In genomic region chr19:2822846-2823245, GRCh38 we compare ENCODE assay signal across 38 cellular contexts. TPM values are rescaled to one million over a fixed set of nuclear protein-coding genes. Genes with fewer than 3 reads are reported as not detected.
"Had no signal": no experiment of that assay in that cellular context is flagged by ENCODE, and none has a peak within 500 bp of the region (broad histone marks: within the 10 kb centered on the region; RNA-seq: fewer than 3 reads in every experiment).

No MANE protein-coding gene starts in this region.

- H3K27me3 Mint-ChIP-seq: activated B cell treated with CpG ODN at 0.5 μM for 24 hours; activated CD4-positive, alpha-beta memory T cell treated with anti-CD3 and anti-CD28 coated beads for 36 hours; activated CD4-positive, alpha-beta T cell treated with anti-CD3 and anti-CD28 coated beads, Interleukin-2, amount 10 ng/mL, durations not matched to agents 24 days and 14 days; activated CD8-positive, alpha-beta T cell treated with anti-CD3 and anti-CD28 coated beads for 36 hours; activated naive CD8-positive, alpha-beta T cell treated with anti-CD3 and anti-CD28 coated beads for 36 hours; activated T-helper 17 cell treated with anti-CD3 and anti-CD28 coated beads, Interleukin-2, amount 50 U/mL, for 72 hours; brain; central memory CD8-positive, alpha-beta T cell had no signal

- ATAC-seq: activated CD8-positive, alpha-beta T cell treated with anti-CD3 and anti-CD28 coated beads for 36 hours; activated naive CD4-positive, alpha-beta T cell treated with anti-CD3 and anti-CD28 coated beads, Interleukin-2, amount 50 U/mL, for 72 hours; activated T-cell treated with anti-CD3 and anti-CD28 coated beads, Interleukin-2, amount 50 U/mL, for 4 hours; activated T-cell treated with anti-CD3 and anti-CD28 coated beads, Interleukin-2, amount 50 U/mL, for 72 hours; activated T-helper 17 cell treated with anti-CD3 and anti-CD28 coated beads, Interleukin-2, amount 50 U/mL, for 72 hours had no signal

- H3K4me3 Mint-ChIP-seq: activated B cell treated with CpG ODN at 0.5 μM for 24 hours; activated CD4-positive, alpha-beta memory T cell treated with anti-CD3 and anti-CD28 coated beads for 36 hours; activated CD4-positive, alpha-beta T cell treated with anti-CD3 and anti-CD28 coated beads, Interleukin-2, amount 10 ng/mL, durations not matched to agents 24 days and 14 days; activated CD8-positive, alpha-beta T cell treated with anti-CD3 and anti-CD28 coated beads for 36 hours; activated naive CD4-positive, alpha-beta T cell treated with anti-CD3 and anti-CD28 coated beads for 36 hours; activated naive CD8-positive, alpha-beta T cell treated with anti-CD3 and anti-CD28 coated beads for 36 hours; activated T-cell treated with anti-CD3 and anti-CD28 coated beads, Interleukin-2, amount 50 U/mL, for 4 hours; activated T-cell treated with anti-CD3 and anti-CD28 coated beads, Interleukin-2, amount 50 U/mL, for 72 hours; activated T-helper 17 cell treated with anti-CD3 and anti-CD28 coated beads, Interleukin-2, amount 50 U/mL, for 72 hours; T-helper 1 cell treated with Interleukin-12 subunit alpha and Interleukin-12 subunit beta and Interleukin-4 antibody, amounts not matched to agents 30 μg/mL and 1 μg/mL, for 36 hours; T-helper 2 cell treated with Interferon-gamma antibody and Interleukin-4, amounts not matched to agents 5 μg/mL and 100 μg/mL, for 36 hours had no signal

- DNase-seq: activated B cell treated with CpG ODN at 0.5 μM for 24 hours; activated CD4-positive, alpha-beta memory T cell treated with anti-CD3 and anti-CD28 coated beads for 36 hours; activated CD4-positive, alpha-beta T cell treated with anti-CD3 and anti-CD28 coated beads for 4 hours; activated CD4-positive, alpha-beta T cell treated with anti-CD3 and anti-CD28 coated beads, Interleukin-2, amount 10 ng/mL, durations not matched to agents 24 days and 14 days; activated CD4-positive, alpha-beta T cell treated with anti-CD3 and anti-CD28 coated beads, Interleukin-2, amount 50 U/mL, for 1 hour; activated CD4-positive, alpha-beta T cell treated with anti-CD3 and anti-CD28 coated beads, Interleukin-2, amount 50 U/mL, for 4 hours; activated CD4-positive, CD25-positive, alpha-beta regulatory T cell treated with anti-CD3 and anti-CD28 coated beads, Interleukin-2, amount 50 U/mL, for 72 hours; activated CD8-positive, alpha-beta memory T cell treated with anti-CD3 and anti-CD28 coated beads, Interleukin-2, amount 50 U/mL, for 4 hours; activated CD8-positive, alpha-beta T cell treated with anti-CD3 and anti-CD28 coated beads for 36 hours; activated effector memory CD4-positive, alpha-beta T cell treated with anti-CD3 and anti-CD28 coated beads, Interleukin-2, amount 50 U/mL, for 16 hours; activated gamma-delta T cell treated with Interleukin-2 at 50 U/mL for 16 hours; activated naive CD4-positive, alpha-beta T cell; activated naive CD4-positive, alpha-beta T cell treated with anti-CD3 and anti-CD28 coated beads for 36 hours; activated naive CD4-positive, alpha-beta T cell treated with anti-CD3 and anti-CD28 coated beads, Interleukin-2, amount 50 U/mL, for 16 hours; activated naive CD8-positive, alpha-beta T cell treated with anti-CD3 and anti-CD28 coated beads for 36 hours; activated T-cell treated with anti-CD3 and anti-CD28 coated beads for 4 hours; activated T-cell treated with anti-CD3 and anti-CD28 coated beads, Interleukin-2, amount 50 U/mL, for 1 hour; activated T-cell treated with anti-CD3 and anti-CD28 coated beads, Interleukin-2, amount 50 U/mL, for 4 hours; activated T-cell treated with anti-CD3 and anti-CD28 coated beads, Interleukin-2, amount 50 U/mL, for 72 hours; adrenal gland; amygdala; anterior cingulate cortex; caudate nucleus; cerebellar nuclear complex; T-helper 1 cell; T-helper 2 cell; T-helper 9 cell had no signal

- H3K27ac ChIP-seq: adrenal gland, ascending aorta, cardiac muscle cell, VCaP had no signal

- H3K27ac Mint-ChIP-seq: activated B cell treated with CpG ODN at 0.5 μM for 24 hours; activated CD4-positive, alpha-beta memory T cell treated with anti-CD3 and anti-CD28 coated beads for 36 hours; activated CD4-positive, alpha-beta T cell treated with anti-CD3 and anti-CD28 coated beads, Interleukin-2, amount 10 ng/mL, durations not matched to agents 24 days and 14 days; activated CD8-positive, alpha-beta T cell treated with anti-CD3 and anti-CD28 coated beads for 36 hours; activated naive CD4-positive, alpha-beta T cell treated with anti-CD3 and anti-CD28 coated beads for 36 hours; activated naive CD4-positive, alpha-beta T cell treated with anti-CD3 and anti-CD28 coated beads, Interleukin-2, amount 50 U/mL, for 72 hours; activated naive CD8-positive, alpha-beta T cell treated with anti-CD3 and anti-CD28 coated beads for 36 hours; activated T-cell treated with anti-CD3 and anti-CD28 coated beads, Interleukin-2, amount 50 U/mL, for 72 hours; activated T-helper 1 cell treated with anti-CD3 and anti-CD28 coated beads, Interleukin-12 subunit alpha, Interleukin-12 subunit beta, Interleukin-2, Interleukin-4 antibody, amounts not matched to agents 30 ng/mL and 10 ng/mL and 1 ng/mL, durations not matched to agents 14 hours and 24 hours and 36 hours; activated T-helper 17 cell treated with anti-CD3 and anti-CD28 coated beads, Interleukin-2, amount 50 U/mL, for 72 hours; brain; T-helper 1 cell treated with Interleukin-12 subunit alpha and Interleukin-12 subunit beta and Interleukin-4 antibody, amounts not matched to agents 30 μg/mL and 1 μg/mL, for 36 hours; T-helper 2 cell treated with Interferon-gamma antibody and Interleukin-4, amounts not matched to agents 5 μg/mL and 100 μg/mL, for 36 hours had no signal

- H3K9me3 Mint-ChIP-seq: activated T-helper 17 cell treated with anti-CD3 and anti-CD28 coated beads, Interleukin-2, amount 50 U/mL, for 72 hours; central memory CD8-positive, alpha-beta T cell had no signal

- H3K4me1 Mint-ChIP-seq: activated naive CD8-positive, alpha-beta T cell treated with anti-CD3 and anti-CD28 coated beads for 36 hours; activated T-helper 17 cell treated with anti-CD3 and anti-CD28 coated beads, Interleukin-2, amount 50 U/mL, for 72 hours had no signal

RNA-seq across cellular contexts. Expression of gene ZNF556, which starts 44.3 kb away (rescaled TPM):
- total RNA-seq: activated B cell treated with CpG ODN at 0.5 μM for 24 hours; activated CD4-positive, alpha-beta memory T cell treated with anti-CD3 and anti-CD28 coated beads for 36 hours; activated CD4-positive, alpha-beta T cell treated with anti-CD3 and anti-CD28 coated beads, Interleukin-2, amount 10 ng/mL, durations not matched to agents 24 days and 14 days; activated CD8-positive, alpha-beta memory T cell treated with anti-CD3 and anti-CD28 coated beads for 36 hours; activated CD8-positive, alpha-beta T cell treated with anti-CD3 and anti-CD28 coated beads for 36 hours; activated naive CD4-positive, alpha-beta T cell treated with anti-CD3 and anti-CD28 coated beads for 36 hours; activated naive CD8-positive, alpha-beta T cell treated with anti-CD3 and anti-CD28 coated beads for 36 hours; activated T-cell treated with anti-CD3 and anti-CD28 coated beads, Interleukin-2, amount 50 U/mL, for 4 hours; activated T-helper 1 cell treated with anti-CD3 and anti-CD28 coated beads, Interleukin-12 subunit alpha, Interleukin-12 subunit beta, Interleukin-2, Interleukin-4 antibody, amounts not matched to agents 30 ng/mL and 10 ng/mL and 1 ng/mL, durations not matched to agents 14 hours and 24 hours and 36 hours; ascending aorta had no signal
